1 cellular context compared by ENCODE assay signal in the genomic region with DNA sequence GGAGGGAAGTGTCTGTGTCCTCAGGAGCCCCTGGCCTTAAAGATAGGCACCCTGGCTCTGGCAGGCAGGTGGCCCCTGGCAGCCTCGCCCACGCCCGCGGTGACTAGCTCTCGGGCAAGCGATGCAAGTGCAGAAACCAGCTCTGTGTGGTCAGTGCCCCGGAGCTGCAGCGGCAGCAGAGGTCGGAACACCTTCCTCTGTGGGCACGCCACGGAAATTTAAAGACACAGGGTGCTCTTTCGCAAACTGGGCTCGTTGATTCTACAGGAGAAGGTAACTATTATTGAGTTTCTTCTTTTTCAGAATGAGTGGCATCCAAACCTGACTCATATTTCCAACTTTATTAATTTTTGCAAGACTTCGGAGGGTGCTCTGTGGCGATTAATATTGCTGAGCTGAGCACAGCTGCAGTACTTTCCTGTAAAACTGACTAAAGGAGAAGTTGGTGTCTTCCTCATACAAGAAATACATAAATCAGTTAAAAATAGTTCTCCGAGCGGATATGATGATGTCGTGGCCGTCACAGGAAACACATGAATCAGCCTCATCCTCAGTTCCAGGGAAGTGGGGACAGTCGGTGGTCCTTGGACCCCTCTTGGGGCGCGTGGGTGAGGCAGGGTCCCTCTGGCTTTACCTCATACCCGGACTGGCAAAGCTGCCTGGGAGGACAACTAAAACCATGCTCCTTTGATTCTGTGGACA.
TF ChIP-seq lines count a peak whose summit lies in the region.

No MANE protein-coding gene starts in this region.

TF ChIP-seq in HepG2, 621 proteins besides CTCF, POLR2A, EP300 and RAD21:
- TF ChIP-seq, protein P1, sequence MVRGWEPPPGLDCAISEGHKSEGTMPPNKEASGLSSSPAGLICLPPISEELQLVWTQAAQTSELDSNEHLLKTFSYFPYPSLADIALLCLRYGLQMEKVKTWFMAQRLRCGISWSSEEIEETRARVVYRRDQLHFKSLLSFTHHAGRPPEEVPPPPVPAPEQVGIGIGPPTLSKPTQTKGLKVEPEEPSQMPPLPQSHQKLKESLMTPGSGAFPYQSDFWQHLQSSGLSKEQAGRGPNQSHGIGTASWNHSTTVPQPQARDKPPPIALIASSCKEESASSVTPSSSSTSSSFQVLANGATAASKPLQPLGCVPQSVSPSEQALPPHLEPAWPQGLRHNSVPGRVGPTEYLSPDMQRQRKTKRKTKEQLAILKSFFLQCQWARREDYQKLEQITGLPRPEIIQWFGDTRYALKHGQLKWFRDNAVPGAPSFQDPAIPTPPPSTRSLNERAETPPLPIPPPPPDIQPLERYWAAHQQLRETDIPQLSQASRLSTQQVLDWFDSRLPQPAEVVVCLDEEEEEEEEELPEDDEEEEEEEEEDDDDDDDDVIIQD (CRISPR knock-in tag; IDR thresholded peaks at IDR 0.05; ENCODE audit: low read depth), result no peak
